22 cellular contexts compared by ENCODE assay signal in the genomic region with DNA sequence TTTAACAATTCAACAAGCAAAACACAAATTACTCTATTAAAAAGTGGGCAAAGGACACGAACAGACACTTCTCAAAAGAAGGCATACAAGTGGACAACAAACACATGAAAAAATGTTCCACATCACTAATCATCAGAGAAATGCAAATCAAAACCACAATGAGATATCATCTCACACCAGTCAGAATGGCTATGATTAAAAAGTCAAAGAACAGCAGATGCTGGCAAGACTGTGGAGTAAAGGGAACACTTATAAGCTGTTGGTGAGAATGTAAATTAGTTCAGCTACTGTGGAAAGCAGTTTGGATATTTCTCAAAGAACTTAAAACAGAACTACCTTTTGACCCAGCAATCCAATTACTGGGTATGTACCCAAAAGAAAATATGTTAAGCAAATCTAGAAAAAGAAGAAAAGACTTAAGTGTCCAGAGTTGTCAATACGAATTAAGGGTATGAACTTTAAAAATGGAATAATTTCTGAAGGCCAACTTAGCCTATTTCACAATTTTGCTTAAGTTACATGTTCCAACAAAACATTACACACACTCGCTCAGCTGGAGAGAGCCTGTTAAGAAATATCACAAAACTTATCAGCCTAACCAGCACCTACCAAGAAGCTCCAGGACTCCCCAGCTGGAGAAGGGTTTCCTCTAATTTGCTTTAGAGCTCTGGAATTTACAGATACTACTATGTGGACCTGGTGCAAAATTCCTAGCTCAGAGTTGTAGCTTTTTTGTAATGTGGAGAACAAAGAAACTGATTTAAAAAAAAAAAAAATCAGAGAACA.
DNase-seq lines count a peak whose midpoint lies in the region; ATAC-seq, FAIRE-seq and TF ChIP-seq lines count a peak whose summit lies in the region.
"Had no signal": no experiment of that assay in that cellular context is flagged by ENCODE, and none has a peak within 500 bp of the region (broad histone marks: within the 10 kb centered on the region; RNA-seq: fewer than 3 reads in every experiment).

No MANE protein-coding gene starts in this region.

- H4K12ac ChIP-seq in trophoblast cell (ENCODE audit: low read depth, low read length) = no peak overlapping the region

- no peak overlapping the region for H4K91ac ChIP-seq in trophoblast cell (ENCODE audit: low read depth, low read length)

- H2BK5ac ChIP-seq in trophoblast cell (ENCODE audit: low read depth, low read length, poor library complexity) = no peak overlapping the region

- no peak overlapping the region for H2AK5ac ChIP-seq in trophoblast cell (ENCODE audit: low read length)

- no peak overlapping the region for H2BK12ac ChIP-seq in trophoblast cell (ENCODE audit: low read length)

- WGBS in trophoblast cell (ENCODE audit: extremely low coverage, insufficient coverage, insufficient read length) = no CpG with 5 or more reads among the region's 3 CpGs

- no peaks in the 10 kb centered on the region for H3K79me1 ChIP-seq in trophoblast cell (ENCODE audit: low read length)

- H4K8ac ChIP-seq in trophoblast cell (ENCODE audit: low read depth, low read length) = no peak overlapping the region

- H3K36me3 ChIP-seq in trophoblast cell (ENCODE audit: control insufficient read depth in 1 of 2, insufficient read depth in 2 of 2, low read length in 2 of 2) = no peaks in the 10 kb centered on the region
- H3K36me3 ChIP-seq: BE2C, prostate gland had no signal

- no peak for TF ChIP-seq POLR2A in GM12892 (IDR thresholded peaks at IDR 0.05; ENCODE audit: low read depth, low read length)

- no peak overlapping the region for H3K14ac ChIP-seq in trophoblast cell (ENCODE audit: low read length)

- H3K23ac ChIP-seq in trophoblast cell (ENCODE audit: low read length) = no peak overlapping the region

- no peak for TF ChIP-seq CTCF in chondrocyte (IDR thresholded peaks at IDR 0.05)

- H2AFZ ChIP-seq in trophoblast cell (ENCODE audit: insufficient read depth, low read length, poor library complexity) = no peak overlapping the region
- H2AFZ ChIP-seq: hepatocyte had no signal

- no peaks in the 10 kb centered on the region for H3K4me1 Mint-ChIP-seq in chondrocyte (ENCODE audit: low read depth)
- H3K4me1 Mint-ChIP-seq: activated CD4-positive, alpha-beta memory T cell treated with anti-CD3 and anti-CD28 coated beads, Interleukin-2, amount 10 ng/mL, durations not matched to agents 7 days and 5 days; nephron; stimulated activated effector memory CD8-positive, alpha-beta T cell treated with anti-CD3 and anti-CD28 coated beads, Interleukin-12 subunit alpha, Interleukin-12 subunit beta, amount 100 ng/mL, for 72 hours had no signal

- H2BK120ac ChIP-seq in trophoblast cell (ENCODE audit: insufficient read depth, low read length, poor library complexity) = no peak overlapping the region

- H3K9me3 ChIP-seq in trophoblast cell (ENCODE audit: insufficient read depth, low read depth, low read length) = peaks cover 1% of the 10 kb centered on the region
- H3K9me3 ChIP-seq: prostate gland had no signal

- peaks cover 19% of the 10 kb centered on the region for H3K27me3 Mint-ChIP-seq in chondrocyte (ENCODE audit: low read depth)
- H3K27me3 Mint-ChIP-seq: activated T-cell treated with anti-CD3 and anti-CD28 coated beads, Interleukin-2, amount 50 U/mL, for 24 hours had no signal

- H3K79me2 ChIP-seq in trophoblast cell (ENCODE audit: control insufficient read depth, insufficient read depth, low read length, poor library complexity) = no peaks in the 10 kb centered on the region
- H3K79me2 ChIP-seq: hepatocyte had no signal

- no peak overlapping the region for H3K4ac ChIP-seq in trophoblast cell (ENCODE audit: low read depth, low read length)

- FAIRE-seq in GM12892 (lab: Jason Lieb, UNC) = peak; percentile 21
- FAIRE-seq: kidney had no signal

- H3K18ac ChIP-seq in trophoblast cell (ENCODE audit: low read length) = no peak overlapping the region

- DNase-seq in GM12892 (ENCODE audit: insufficient read length) (no peak), MV-4-11 (lab: John Stamatoyannopoulos, UW) (peak; percentile 3), fibroblast of peridontal ligament (ENCODE audit: extremely low read depth) (peak; percentile 17), chondrocyte (ENCODE audit: low spot score) (no peak), trophoblast cell (no peak), SHP77 treated with DMSO at 0.1 percent for 48 hours (lab: John Stamatoyannopoulos, UW) (no peak)
- DNase-seq: activated CD4-positive, alpha-beta memory T cell treated with anti-CD3 and anti-CD28 coated beads, Interleukin-2, amount 10 ng/mL, durations not matched to agents 7 days and 5 days; activated T-cell treated with anti-CD3 and anti-CD28 coated beads, Interleukin-2, amount 50 U/mL, for 24 hours; BE2C; Calu3; effector memory CD4-positive, alpha-beta T cell; GF-D8; kidney; mesenchymal stem cell; NCI-H1092; NCI-H82 had no signal

- H3K27me3 ChIP-seq in trophoblast cell (ENCODE audit: insufficient read depth, low read length) = no peaks in the 10 kb centered on the region
- H3K27me3 ChIP-seq: BE2C, hepatocyte had no signal

- H3K9ac ChIP-seq in trophoblast cell (ENCODE audit: low read length) = no peak overlapping the region

- peak; percentile 73 for ATAC-seq in GM19351 (IDR thresholded peaks at IDR 0.05; ENCODE audit: unreplicated experiment)

- H3K9me3 Mint-ChIP-seq in chondrocyte (ENCODE audit: low read depth) = peaks cover 22% of the 10 kb centered on the region

- H3K4me3 ChIP-seq in trophoblast cell (ENCODE audit: low read depth, low read length) = no peak overlapping the region
- H3K4me3 ChIP-seq: hepatocyte, prostate gland had no signal

- peaks cover 1% of the 10 kb centered on the region for H3K36me3 Mint-ChIP-seq in chondrocyte (ENCODE audit: low read depth)
- H3K36me3 Mint-ChIP-seq: stimulated activated effector memory CD8-positive, alpha-beta T cell treated with anti-CD3 and anti-CD28 coated beads, Interleukin-12 subunit alpha, Interleukin-12 subunit beta, amount 100 ng/mL, for 72 hours had no signal

- no peak overlapping the region for H3K4me2 ChIP-seq in trophoblast cell (ENCODE audit: low read length)
- H3K4me2 ChIP-seq: hepatocyte had no signal

- H3K4me1 ChIP-seq in trophoblast cell (ENCODE audit: control insufficient read depth in 1 of 2, insufficient read depth in 2 of 2, low read length in 2 of 2) = peaks cover 0 to 2% of the 10 kb centered on the region in 2 experiments
- H3K4me1 ChIP-seq: prostate gland had no signal

- no peak overlapping the region for H3K27ac Mint-ChIP-seq in chondrocyte (ENCODE audit: unreplicated experiment)
- H3K27ac Mint-ChIP-seq: activated CD4-positive, alpha-beta memory T cell treated with anti-CD3 and anti-CD28 coated beads, Interleukin-2, amount 10 ng/mL, durations not matched to agents 7 days and 5 days; activated naive CD8-positive, alpha-beta T cell; activated T-cell treated with anti-CD3 and anti-CD28 coated beads, Interleukin-2, amount 50 U/mL, for 24 hours; nephron; stimulated activated effector memory CD8-positive, alpha-beta T cell treated with anti-CD3 and anti-CD28 coated beads, Interleukin-12 subunit alpha, Interleukin-12 subunit beta, amount 100 ng/mL, for 72 hours had no signal

- no peak overlapping the region for H3K27ac ChIP-seq in trophoblast cell (ENCODE audit: low read depth, low read length)
- H3K27ac ChIP-seq: hepatocyte, prostate gland had no signal

- H3K4me3 Mint-ChIP-seq in chondrocyte (ENCODE audit: unreplicated experiment) = no peak overlapping the region
- H3K4me3 Mint-ChIP-seq: activated CD4-positive, alpha-beta memory T cell treated with anti-CD3 and anti-CD28 coated beads, Interleukin-2, amount 10 ng/mL, durations not matched to agents 7 days and 5 days; activated naive CD8-positive, alpha-beta T cell; activated T-cell treated with anti-CD3 and anti-CD28 coated beads, Interleukin-2, amount 50 U/mL, for 24 hours; nephron; stimulated activated effector memory CD8-positive, alpha-beta T cell treated with anti-CD3 and anti-CD28 coated beads, Interleukin-12 subunit alpha, Interleukin-12 subunit beta, amount 100 ng/mL, for 72 hours had no signal

Comparison
In these comparisons a context has a peak if more than half of its experiments do, and no peak if none do; other contexts are left out.
1. DNase-seq: peak in MV-4-11 (single experiment) and fibroblast of peridontal ligament (single experiment); none in GM12892 (single experiment), chondrocyte (single experiment), trophoblast cell (0 of 2) and SHP77 treated with DMSO at 0.1 percent for 48 hours (single experiment).